In the genomic region with DNA sequence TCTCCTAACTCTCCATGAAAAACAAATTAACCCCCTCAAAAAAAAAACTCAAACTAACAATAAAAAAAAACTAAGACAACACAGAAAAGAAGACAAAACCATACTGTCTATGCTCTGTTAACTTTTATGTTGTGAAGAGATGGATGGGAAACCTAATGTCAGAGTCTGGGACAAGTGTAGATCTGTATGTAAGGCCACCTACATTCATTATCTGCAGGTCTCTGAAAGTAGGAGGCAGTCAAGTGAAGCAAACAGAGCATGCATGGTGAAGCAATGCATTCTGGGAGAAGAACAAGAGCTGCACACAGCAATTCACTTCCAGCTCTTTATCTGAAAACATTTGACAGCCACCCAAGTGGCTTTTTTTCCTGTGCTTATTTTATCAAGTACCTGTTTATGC, we compare ENCODE assay signal across 18 cellular contexts.
"Had no signal": no experiment of that assay in that cellular context is flagged by ENCODE, and none has a peak within 500 bp of the region (broad histone marks: within the 10 kb centered on the region; RNA-seq: fewer than 3 reads in every experiment).

No MANE protein-coding gene starts in this region.

- H3K27ac ChIP-seq: esophagus squamous epithelium, lower lobe of right lung, stomach, VCaP had no signal

- ATAC-seq: left cardiac atrium; lower lobe of right lung; natural killer cell treated with Interleukin-12 subunit alpha and Interleukin-12 subunit beta and Interleukin-15 and Interleukin-18, amount 100 ng/mL, for 72 hours; sciatic nerve; stimulated activated effector memory CD8-positive, alpha-beta T cell treated with anti-CD3 and anti-CD28 coated beads, Interleukin-12 subunit alpha, Interleukin-12 subunit beta, amount 100 ng/mL, for 72 hours had no signal

- H3K4me3 ChIP-seq: esophagus squamous epithelium, lower lobe of right lung, stomach had no signal

- H3K9me3 ChIP-seq: esophagus squamous epithelium, lower lobe of right lung, stomach had no signal

- H3K36me3 ChIP-seq: esophagus squamous epithelium, lower lobe of right lung, stomach had no signal

- H3K27me3 ChIP-seq: esophagus squamous epithelium, stomach had no signal

- DNase-seq: activated CD4-positive, alpha-beta T cell treated with anti-CD3 and anti-CD28 coated beads for 1 hour; activated CD8-positive, alpha-beta memory T cell treated with anti-CD3 and anti-CD28 coated beads for 24 hours; activated gamma-delta T cell treated with Interleukin-2 at 50 U/mL for 16 hours; activated naive CD8-positive, alpha-beta T cell treated with anti-CD3 and anti-CD28 coated beads for 36 hours; amniotic stem cell; effector CD4-positive, alpha-beta T cell; esophagus squamous epithelium; left cardiac atrium; lower lobe of right lung; nucleus accumbens; stimulated activated CD4-positive, alpha-beta T cell treated with anti-CD3 and anti-CD28 coated beads, Interleukin-4, amount 100 ng/mL, for 24 hours; stomach; T-helper 9 cell; trophoblast cell had no signal

- H3K4me1 ChIP-seq: esophagus squamous epithelium, lower lobe of right lung, stomach had no signal
